In genomic region chr13:49353908-49354307, GRCh38 we compare ENCODE assay signal across 24 cellular contexts.
"Had no signal": no experiment of that assay in that cellular context is flagged by ENCODE, and none has a peak within 500 bp of the region (broad histone marks: within the 10 kb centered on the region; RNA-seq: fewer than 3 reads in every experiment).

No MANE protein-coding gene starts in this region.

- H3K36me3 ChIP-seq: brain microvascular endothelial cell had no signal

- DNase-seq: activated CD4-positive, alpha-beta memory T cell treated with anti-CD3 and anti-CD28 coated beads, Interleukin-2, amount 10 ng/mL, durations not matched to agents 7 days and 5 days; activated CD4-positive, alpha-beta T cell treated with anti-CD3 and anti-CD28 coated beads, Interleukin-2, amount 10 ng/mL, durations not matched to agents 24 days and 14 days; activated CD8-positive, alpha-beta memory T cell treated with anti-CD3 and anti-CD28 coated beads, Interleukin-2, amount 50 U/mL, for 48 hours; activated gamma-delta T cell; activated naive CD4-positive, alpha-beta T cell treated with anti-CD3 and anti-CD28 coated beads, Interleukin-2, amount 10 ng/mL, durations not matched to agents 7 days and 5 days; activated naive CD8-positive, alpha-beta T cell treated with anti-CD3 and anti-CD28 coated beads, Interleukin-2, amount 10 ng/mL, durations not matched to agents 7 days and 5 days; activated T-cell treated with anti-CD3 and anti-CD28 coated beads, Interleukin-2, amount 50 U/mL, for 24 hours; amniotic stem cell; brain microvascular endothelial cell; esophagus squamous epithelium; foreskin keratinocyte; hippocampal formation; left cardiac atrium; left ventricle myocardium superior; retina; stimulated activated CD4-positive, alpha-beta T cell treated with anti-CD3 and anti-CD28 coated beads, Interleukin-12 subunit alpha, Interleukin-12 subunit beta, amount 100 ng/mL, for 4 hours; stimulated activated CD4-positive, alpha-beta T cell treated with anti-CD3 and anti-CD28 coated beads, Interleukin-4, amount 100 ng/mL, for 24 hours; SW 1271; T-helper 9 cell; upper lobe of left lung had no signal

- H3K9me3 ChIP-seq: esophagus squamous epithelium, upper lobe of left lung had no signal

- H3K27me3 ChIP-seq: brain microvascular endothelial cell, esophagus squamous epithelium, foreskin keratinocyte, upper lobe of left lung had no signal

- ATAC-seq: foreskin keratinocyte; left cardiac atrium; left ventricle myocardium superior; sciatic nerve; stimulated activated effector memory CD8-positive, alpha-beta T cell treated with anti-CD3 and anti-CD28 coated beads, Interleukin-12 subunit alpha, Interleukin-12 subunit beta, amount 100 ng/mL, for 72 hours had no signal

- H3K4me1 ChIP-seq: foreskin keratinocyte had no signal

- H3K4me3 ChIP-seq: esophagus squamous epithelium, skin epidermis, upper lobe of left lung had no signal

- H3K27ac ChIP-seq: brain microvascular endothelial cell, foreskin keratinocyte, VCaP had no signal
